Comparison of ENCODE assay signal across 7 cellular contexts in the genomic region with DNA sequence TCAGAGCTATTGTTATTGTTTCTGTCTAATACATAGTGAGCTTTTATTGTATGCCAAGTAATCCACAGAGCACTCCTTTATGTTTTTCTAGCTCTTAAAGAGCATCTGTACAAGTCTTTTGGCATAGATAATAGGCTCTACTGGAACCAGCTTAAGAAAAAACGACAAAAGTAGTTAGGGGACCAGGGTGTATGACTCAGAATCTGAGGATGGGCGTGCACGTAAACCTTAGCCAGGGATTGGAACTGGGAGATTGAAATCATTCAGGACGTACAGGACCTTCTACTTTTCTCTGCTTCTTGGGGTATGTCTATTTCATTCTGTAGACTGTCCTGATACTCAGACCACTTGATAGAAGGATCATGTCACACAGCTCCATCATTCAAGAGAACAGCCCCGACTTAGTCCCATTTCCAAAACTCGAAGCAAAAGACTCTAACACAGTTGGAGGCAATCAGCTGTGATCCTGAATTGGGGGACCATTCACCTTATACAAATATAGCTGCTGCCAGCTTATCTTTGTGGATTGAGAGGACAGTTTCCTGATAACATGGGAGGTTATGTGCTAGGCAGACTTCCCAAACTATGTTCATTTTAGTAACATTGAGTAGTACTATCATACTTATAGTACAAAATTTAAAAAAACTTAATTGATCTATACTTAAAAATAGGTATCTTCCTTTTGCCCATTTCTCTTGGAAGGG. TPM values are rescaled to one million over a fixed set of nuclear protein-coding genes. Genes with fewer than 3 reads are reported as not detected.
DNase-seq lines count a peak whose midpoint lies in the region; ATAC-seq and TF ChIP-seq lines count a peak whose summit lies in the region.
"Not testable (repeated sequence)": the region's sequence is repeated elsewhere in the genome, so short reads cannot be mapped to it uniquely, and the experiment has no call there.

No MANE protein-coding gene starts in this region.

- H3K27me3 Mint-ChIP-seq in HFFc6 (ENCODE audit: insufficient read depth); endodermal cell (ENCODE audit: insufficient read depth); memory B cell; neural progenitor cell (ENCODE audit: insufficient read depth, low read depth): not testable (repeated sequence)

- H3K4me1 Mint-ChIP-seq in HFFc6 (ENCODE audit: low read depth) (peaks cover 59% of the 10 kb centered on the region), endodermal cell (peaks cover 46% of the 10 kb centered on the region), memory B cell (peaks cover 32% of the 10 kb centered on the region)
- H3K4me1 Mint-ChIP-seq in neural progenitor cell = not testable (repeated sequence)

- H3K36me3 Mint-ChIP-seq in HFFc6 (ENCODE audit: low read depth) = peaks cover 21% of the 10 kb centered on the region
- peaks cover 20% of the 10 kb centered on the region for H3K36me3 Mint-ChIP-seq in endodermal cell (ENCODE audit: low read depth)
- H3K36me3 Mint-ChIP-seq in memory B cell = not testable (repeated sequence)
- H3K36me3 Mint-ChIP-seq in neural progenitor cell = peaks cover 10% of the 10 kb centered on the region

- not testable (repeated sequence) for H3K9me3 ChIP-seq in Panc1 (ENCODE audit: control insufficient read depth, insufficient read depth, low read depth, low read length); neural progenitor cell (ENCODE audit: low read depth)
- H3K9me3 ChIP-seq in endodermal cell (ENCODE audit: control insufficient read depth, low read length) = peaks cover 16% of the 10 kb centered on the region

- CTCF ChIA-PET in Panc1 (lab: Charles Lee) = not testable (repeated sequence)

- POLR2A ChIA-PET in Panc1 (lab: Charles Lee) = not testable (repeated sequence)

- ATAC-seq in Panc1; memory B cell (ENCODE audit: low read depth): not testable (repeated sequence)

- H3K27me3 ChIP-seq in Panc1 (ENCODE audit: control insufficient read depth, insufficient read depth, low read length); endodermal cell (ENCODE audit: control insufficient read depth, insufficient read depth, low read length, poor library complexity, severe bottlenecking); neural progenitor cell: not testable (repeated sequence)

- H3K79me2 ChIP-seq in neural progenitor cell (ENCODE audit: low read depth) = peaks cover 63% of the 10 kb centered on the region

- not testable (repeated sequence) for H3K4me3 ChIP-seq in Panc1 (ENCODE audit: low read depth in 2 of 2, low read length in 2 of 2); fibroblast of the aortic adventitia (ENCODE audit: low read depth, low read length); neural progenitor cell
- H3K4me3 ChIP-seq in endodermal cell (ENCODE audit: low read length) = peak overlapping the region; percentile 19

- H3K27ac Mint-ChIP-seq in HFFc6 (peak overlapping the region; percentile 6; the same call in 1 of the 2 replicates), endodermal cell (peak overlapping the region; percentile 60), memory B cell (peak overlapping the region; percentile 10), neural progenitor cell (peak overlapping the region; percentile 70)

- 71% methylated on average over 4 of the region's 6 CpGs; no CpG with 5 or more reads in 1 of the 2 experiments for WGBS in endodermal cell (ENCODE audit: insufficient coverage in 1 of 2, insufficient read length in 1 of 2), 2 experiments

- TF ChIP-seq CTCF in HFFc6 (IDR thresholded peaks at IDR 0.05); Panc1 (IDR thresholded peaks at IDR 0.05); endodermal cell (conservative IDR thresholded peaks at IDR 0.05); fibroblast of the aortic adventitia (IDR thresholded peaks at IDR 0.05; ENCODE audit: insufficient read depth, low read length); neural progenitor cell (IDR thresholded peaks at IDR 0.05): not testable (repeated sequence)

- H3F3A ChIP-seq in neural progenitor cell (ENCODE audit: low read depth) = not testable (repeated sequence)

- H3K27ac ChIP-seq in Panc1 (ENCODE audit: low read length); endodermal cell (ENCODE audit: low read depth, low read length); neural progenitor cell: not testable (repeated sequence)

- not testable (repeated sequence) for H3K4me3 Mint-ChIP-seq in HFFc6, endodermal cell, memory B cell, neural progenitor cell

- H2AFZ ChIP-seq in neural progenitor cell (replicated peaks) = not testable (repeated sequence)

- not testable (repeated sequence) for H3K36me3 ChIP-seq in Panc1 (ENCODE audit: control insufficient read depth, insufficient read depth, low read length); neural progenitor cell
- peaks cover 17% of the 10 kb centered on the region for H3K36me3 ChIP-seq in endodermal cell (ENCODE audit: control insufficient read depth, insufficient read depth, low read length)

- intact Hi-C loops in Panc1 (cut with micrococcal nuclease; ENCODE audit: unreplicated experiment) = not testable (repeated sequence)

- H3K4me2 ChIP-seq in neural progenitor cell = not testable (repeated sequence)

- not testable (repeated sequence) for H3K4me1 ChIP-seq in Panc1 (ENCODE audit: control insufficient read depth, insufficient read depth, low read length); endodermal cell (ENCODE audit: control insufficient read depth, insufficient read depth, low read length); neural progenitor cell

- not testable (repeated sequence) for DNase-seq in HFFc6; Panc1 (ENCODE audit: low read depth, low spot score); endodermal cell; memory B cell (ENCODE audit: low spot score in 2 of 2); neural progenitor cell (ENCODE audit: low spot score)
- peak; percentile 20 for DNase-seq in astrocyte of the hippocampus (ENCODE audit: low read depth, low spot score)
- peak; percentile 29 for DNase-seq in fibroblast of the aortic adventitia (ENCODE audit: low read depth)

- BruUV-seq in Panc1 (replicated peaks; lab: Mats Ljungman, UMichigan) = TSS peak; percentile 10

- in situ Hi-C loops in Panc1 (cut with HindIII; ENCODE audit: low pct_unique_long_range_greater_than_20kb, low sequenced_read_pairs) = not testable (repeated sequence)

- peak overlapping the region; percentile 19 for H3K9ac ChIP-seq in endodermal cell (ENCODE audit: extremely low read depth, low read length, poor library complexity, severe bottlenecking)
- H3K9ac ChIP-seq in neural progenitor cell = not testable (repeated sequence)

- H3K9me3 Mint-ChIP-seq in HFFc6, endodermal cell, memory B cell: not testable (repeated sequence)
- peaks cover 11% of the 10 kb centered on the region for H3K9me3 Mint-ChIP-seq in neural progenitor cell

- peaks cover 35% of the 10 kb centered on the region for H4K20me1 ChIP-seq in neural progenitor cell (ENCODE audit: low read depth)

RNA-seq across cellular contexts. Expression of a gene that starts 24.9 kb away (rescaled TPM):
- 10 to 100 TPM; 38.6 to 45.3 (median 42.5) TPM for total RNA-seq in HFFc6 (2021; fragmentation: NEBNext Ultra II Directional; extraction: Animal tissue kit (Norgen Biotek cat#: 25700))
- 27.3 TPM for total RNA-seq in Panc1 (2021; ENCODE audit: unreplicated experiment)
- 22.9 TPM for polyA plus RNA-seq in Panc1 (2012; ENCODE audit: insufficient read length)
- 10 to 100 TPM; 22.7 to 26.7 TPM for total RNA-seq in endodermal cell
- 18.2 TPM for polyA plus RNA-seq in endodermal cell (2013, experiment 1 of 2)
- polyA plus RNA-seq in endodermal cell (2013, experiment 2 of 2) = 18.5 TPM
- total RNA-seq in fibroblast of the aortic adventitia (ENCODE audit: low replicate concordance) = 57.8 and 75.6 TPM in 2 replicates
- total RNA-seq in neural progenitor cell (ENCODE audit: low replicate concordance) = 26.5 and 36.5 TPM in 2 replicates

Comparison
In these comparisons a context has a peak if more than half of its experiments do, and no peak if none do; other contexts are left out.
1. H3K27ac Mint-ChIP-seq: peak in every context shown above with its lines; median percentile 70 in neural progenitor cell; 60 in endodermal cell; 10 in memory B cell; 6 in HFFc6.